In genomic region chr19:16436780-16437179, GRCh38 we compare ENCODE assay signal across 15 cellular contexts. TPM values are rescaled to one million over a fixed set of nuclear protein-coding genes. Genes with fewer than 3 reads are reported as not detected.
DNase-seq lines count a peak whose midpoint lies in the region; ATAC-seq and TF ChIP-seq lines count a peak whose summit lies in the region.
"Had no signal": no experiment of that assay in that cellular context is flagged by ENCODE, and none has a peak within 500 bp of the region (broad histone marks: within the 10 kb centered on the region; RNA-seq: fewer than 3 reads in every experiment).

No MANE protein-coding gene starts in this region.

- H3K9me3 Mint-ChIP-seq in stimulated activated naive CD8-positive, alpha-beta T cell treated with anti-CD3 and anti-CD28 coated beads, Interleukin-15, Interleukin-2, amounts not matched to agents 100 ng/mL and 50 ng/mL, for 24 hours, result no peaks in the 10 kb centered on the region
- no peaks in the 10 kb centered on the region for H3K9me3 Mint-ChIP-seq in MCF 10A (ENCODE audit: unreplicated experiment)
- H3K9me3 Mint-ChIP-seq: naive thymus-derived CD4-positive, alpha-beta T cell had no signal

- POLR2A ChIA-PET in MCF 10A (lab: Yijun Ruan, JAX), result no interaction called here

- H3K27ac ChIP-seq in dorsolateral prefrontal cortex (peak overlapping the region in 56 of 59 donors; percentile 7 to 91 (median 81)), psoas muscle (peak overlapping the region; percentile 85)

- no peaks in the 10 kb centered on the region for H3K27me3 Mint-ChIP-seq in stimulated activated naive CD8-positive, alpha-beta T cell treated with anti-CD3 and anti-CD28 coated beads, Interleukin-15, Interleukin-2, amounts not matched to agents 100 ng/mL and 50 ng/mL, for 24 hours
- H3K27me3 Mint-ChIP-seq in MCF 10A (ENCODE audit: insufficient read depth, unreplicated experiment), result no peaks in the 10 kb centered on the region
- H3K27me3 Mint-ChIP-seq: naive thymus-derived CD4-positive, alpha-beta T cell had no signal

- DNase-seq in stimulated activated naive CD8-positive, alpha-beta T cell treated with anti-CD3 and anti-CD28 coated beads, Interleukin-15, Interleukin-2, amounts not matched to agents 100 U/mL and 50 U/mL, for 24 hours, result no peak
- no peak for DNase-seq in dorsolateral prefrontal cortex
- DNase-seq in psoas muscle, result no peak
- no peak for DNase-seq in mucosa of gallbladder (ENCODE audit: low spot score)
- DNase-seq in MCF 10A (ENCODE audit: unreplicated experiment), result no peak
- no peak for DNase-seq in SW 1271 (lab: John Stamatoyannopoulos, UW)
- DNase-seq: DMS153; effector CD4-positive, alpha-beta T cell; foreskin melanocyte; kidney; naive thymus-derived CD4-positive, alpha-beta T cell; NCI-H1694 treated with DMSO at 0.1 percent for 48 hours; NCI-H526 had no signal

- H3K9me3 ChIP-seq in psoas muscle, result no peaks in the 10 kb centered on the region

- H3K36me3 ChIP-seq in psoas muscle (ENCODE audit: insufficient read depth in 1 of 2, low read depth in 1 of 2), result peaks cover 2 to 75% of the 10 kb centered on the region in 2 donors

- H3K4me3 ChIP-seq in dorsolateral prefrontal cortex (no peak overlapping the region), psoas muscle (no peak overlapping the region)

- H3K4me1 Mint-ChIP-seq in stimulated activated naive CD8-positive, alpha-beta T cell treated with anti-CD3 and anti-CD28 coated beads, Interleukin-15, Interleukin-2, amounts not matched to agents 100 ng/mL and 50 ng/mL, for 24 hours (ENCODE audit: low read depth), result peaks cover 27% of the 10 kb centered on the region
- H3K4me1 Mint-ChIP-seq in MCF 10A (ENCODE audit: insufficient read depth, unreplicated experiment), result no peaks in the 10 kb centered on the region

- peak overlapping the region; percentile 18 for H3K27ac Mint-ChIP-seq in stimulated activated naive CD8-positive, alpha-beta T cell treated with anti-CD3 and anti-CD28 coated beads, Interleukin-15, Interleukin-2, amounts not matched to agents 100 ng/mL and 50 ng/mL, for 24 hours
- no peak overlapping the region for H3K27ac Mint-ChIP-seq in MCF 10A (ENCODE audit: low read depth, unreplicated experiment)

- no TSS peak for BruUV-seq in MCF 10A (replicated peaks; lab: Mats Ljungman, UMichigan)

- 68 to 82% (median 69%) methylated on average over 5 of the region's 5 CpGs for WGBS in psoas muscle, 3 donors

- no peak overlapping the region for H3K4me3 Mint-ChIP-seq in stimulated activated naive CD8-positive, alpha-beta T cell treated with anti-CD3 and anti-CD28 coated beads, Interleukin-15, Interleukin-2, amounts not matched to agents 100 ng/mL and 50 ng/mL, for 24 hours
- no peak overlapping the region for H3K4me3 Mint-ChIP-seq in MCF 10A (ENCODE audit: unreplicated experiment)

- peaks cover 34% of the 10 kb centered on the region for H3K36me3 Mint-ChIP-seq in stimulated activated naive CD8-positive, alpha-beta T cell treated with anti-CD3 and anti-CD28 coated beads, Interleukin-15, Interleukin-2, amounts not matched to agents 100 ng/mL and 50 ng/mL, for 24 hours (ENCODE audit: low read depth)
- H3K36me3 Mint-ChIP-seq in MCF 10A (ENCODE audit: insufficient read depth, unreplicated experiment), result peaks cover 68% of the 10 kb centered on the region

- intact Hi-C loops in dorsolateral prefrontal cortex (cut with DNase I), result no loop called here
- intact Hi-C loops in psoas muscle (cut with DNase I), result no loop called here
- intact Hi-C loops in MCF 10A (cut with micrococcal nuclease), result no loop called here

- H3K27me3 ChIP-seq in dorsolateral prefrontal cortex, result no peaks in the 10 kb centered on the region
- H3K27me3 ChIP-seq in psoas muscle (ENCODE audit: insufficient read depth in 3 of 3, low read length in 2 of 3), result no peaks in the 10 kb centered on the region

- peaks cover 26% of the 10 kb centered on the region for H3K4me1 ChIP-seq in psoas muscle

- CTCF ChIA-PET in MCF 10A (lab: Yijun Ruan, JAX), result interaction anchor here (0.6 kb wide), 1 partner anchor 410 kb away, joined by 4 read pairs; no protein-coding TSS in a partner anchor

- no peak for ATAC-seq in stimulated activated naive CD8-positive, alpha-beta T cell treated with anti-CD3 and anti-CD28 coated beads, Interleukin-15, Interleukin-2, amounts not matched to agents 100 U/mL and 50 U/mL, for 24 hours
- ATAC-seq in psoas muscle (no peak), HG03469 (IDR thresholded peaks at IDR 0.05; ENCODE audit: unreplicated experiment) (no peak)
- ATAC-seq: naive thymus-derived CD4-positive, alpha-beta T cell had no signal

- TF ChIP-seq CTCF in dorsolateral prefrontal cortex (IDR thresholded peaks at IDR 0.05 in 54 of 56, conservative IDR thresholded peaks at IDR 0.05 in 2 of 56; ENCODE audit: low read depth in 1 of 56, partially characterized antibody in 56 of 56), result no peak
- TF ChIP-seq CTCF in psoas muscle (IDR thresholded peaks at IDR 0.05), result no peak
- TF ChIP-seq CTCF in MCF 10A (IDR thresholded peaks at IDR 0.05; ENCODE audit: unreplicated experiment), result no peak

RNA-seq across cellular contexts. Expression of gene EPS15L1, which starts 35.0 kb away (rescaled TPM):
- total RNA-seq in dorsolateral prefrontal cortex (100 to 1,000 TPM in 18 of 120 experiments, 10 to 100 TPM in 102; 66.1 to 116 (median 85.9) TPM), psoas muscle (100 to 1,000 TPM in 2 of 4 donors, 10 to 100 TPM in 2; 49.1 to 125 (median 86.1) TPM), mucosa of gallbladder (46.1 TPM), MCF 10A (2022) (33.7 and 38.7 TPM in 2 replicates)
- 10 to 100 TPM; 60.7 to 80.2 (median 65.4) TPM for polyA plus RNA-seq in psoas muscle

RNA-seq across cellular contexts. Expression of gene CALR3, which starts 59.2 kb away (rescaled TPM):
- total RNA-seq in dorsolateral prefrontal cortex, result under 1 TPM in 2 of 120 experiments, not detected in 118; 0.51 to 0.90 TPM
- total RNA-seq in psoas muscle, result under 1 TPM in 1 of 4 donors, not detected in 3; 0.32 TPM
- polyA plus RNA-seq in psoas muscle, result under 1 TPM in 2 of 3 donors, not detected in 1; 0.07 to 0.25 TPM
- total RNA-seq in mucosa of gallbladder, result not detected
- not detected in 2 replicates for total RNA-seq in MCF 10A (2022)
- total RNA-seq: kidney; naive thymus-derived CD4-positive, alpha-beta T cell had no signal
- polyA plus RNA-seq: naive thymus-derived CD4-positive, alpha-beta T cell had no signal

RNA-seq across cellular contexts. Expression of gene C19orf44, which starts 59.4 kb away (rescaled TPM):
- total RNA-seq in dorsolateral prefrontal cortex (10 to 100 TPM in 26 of 120 experiments, 1 to 10 TPM in 94; 3.5 to 13.9 (median 7.9) TPM), psoas muscle (1 to 10 TPM; 3.8 to 7.1 (median 5.2) TPM), mucosa of gallbladder (11.2 TPM), MCF 10A (2022) (9.0 and 9.2 TPM in 2 replicates)
- 1 to 10 TPM; 5.7 to 7.4 (median 6.1) TPM for polyA plus RNA-seq in psoas muscle
